8 cellular contexts compared by ENCODE assay signal in the genomic region with DNA sequence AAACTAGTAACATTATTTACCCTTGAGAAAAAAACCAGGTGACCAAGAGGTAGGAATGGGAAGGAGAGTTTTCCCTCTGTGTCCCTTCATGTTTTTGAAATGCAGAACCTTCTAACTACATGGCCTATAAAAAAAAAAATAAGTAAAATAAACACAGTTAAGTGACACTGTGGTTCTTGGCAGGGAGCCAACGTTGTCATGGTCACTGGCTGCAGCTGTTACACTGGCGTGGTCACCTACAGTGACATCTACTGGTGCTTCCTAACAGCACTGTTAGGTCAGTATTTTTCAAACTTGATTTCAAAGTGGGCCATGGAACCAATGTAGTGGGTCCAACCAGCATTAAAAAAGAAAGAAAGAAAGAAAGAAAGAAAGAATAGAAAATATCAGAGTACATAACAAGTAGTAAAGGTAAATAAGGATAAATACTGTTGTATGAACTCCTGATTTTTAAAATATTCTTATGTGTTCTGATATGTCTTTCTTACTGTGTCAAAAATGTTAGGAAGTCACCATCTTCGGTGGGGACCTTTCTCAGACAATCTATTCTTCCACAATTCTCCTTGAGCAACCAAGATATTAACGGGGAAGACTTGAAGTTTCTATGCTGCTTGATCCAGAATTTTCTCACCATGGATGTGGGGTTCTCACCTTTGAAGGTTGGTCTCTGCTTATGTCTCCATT. TPM values are rescaled to one million over a fixed set of nuclear protein-coding genes. Genes with fewer than 3 reads are reported as not detected.
A peak's percentile ranks its signal among the peaks of the same experiment; 100 is the strongest.
DNase-seq lines count a peak whose midpoint lies in the region; ATAC-seq and TF ChIP-seq lines count a peak whose summit lies in the region.

No MANE protein-coding gene starts in this region.

- H3K4me3 Mint-ChIP-seq in activated CD4-positive, alpha-beta memory T cell treated with anti-CD3 and anti-CD28 coated beads for 36 hours = no peak overlapping the region

- peaks cover 3% of the 10 kb centered on the region for H3K4me1 Mint-ChIP-seq in activated CD4-positive, alpha-beta memory T cell treated with anti-CD3 and anti-CD28 coated beads for 36 hours (ENCODE audit: low read depth)

- no peaks in the 10 kb centered on the region for H3K36me3 Mint-ChIP-seq in activated CD4-positive, alpha-beta memory T cell treated with anti-CD3 and anti-CD28 coated beads for 36 hours

- H3K9me3 Mint-ChIP-seq in activated CD4-positive, alpha-beta memory T cell treated with anti-CD3 and anti-CD28 coated beads for 36 hours = no peaks in the 10 kb centered on the region

- H3K27ac Mint-ChIP-seq in activated CD4-positive, alpha-beta memory T cell treated with anti-CD3 and anti-CD28 coated beads for 36 hours = no peak overlapping the region

- intact Hi-C loops in activated CD4-positive, alpha-beta memory T cell treated with anti-CD3 and anti-CD28 coated beads for 36 hours (cut with micrococcal nuclease) = loop anchor here (5.0 kb wide), 1 partner anchor 547 kb away; no protein-coding TSS in a partner anchor

- TF ChIP-seq CTCF in GM20000 (IDR thresholded peaks at IDR 0.05; ENCODE audit: extremely low read depth, missing control alignments) = peak; percentile 79

- in situ Hi-C loops in Caki2 (cut with HindIII; ENCODE audit: low pct_unique_long_range_greater_than_20kb, low sequenced_read_pairs) = no loop called here

- DNase-seq in Caki2 (ENCODE audit: low read depth) = peak; percentile 89
- DNase-seq in GM20000 (ENCODE audit: low spot score) = peak; percentile 82
- peak; percentile 92 for DNase-seq in NCI-H774 (lab: John Stamatoyannopoulos, UW)
- peak; percentile 84 for DNase-seq in activated CD4-positive, alpha-beta memory T cell treated with anti-CD3 and anti-CD28 coated beads for 36 hours
- peak; percentile 34 for DNase-seq in effector CD8-positive, alpha-beta T cell (lab: John Stamatoyannopoulos, UW)
- DNase-seq in medulla oblongata (ENCODE audit: extremely low spot score) = peak; percentile 98
- peak; percentile 56 for DNase-seq in stimulated activated CD8-positive, alpha-beta memory T cell treated with anti-CD3 and anti-CD28 coated beads, Interleukin-15, amount 100 ng/mL, for 1 hour (ENCODE audit: low read depth)

- peak; percentile 96 for ATAC-seq in HG03575 (IDR thresholded peaks at IDR 0.05; ENCODE audit: extremely low read depth, insufficient number of reproducible peaks, low FRiP score, unreplicated experiment)

- CTCF ChIA-PET in activated CD4-positive, alpha-beta memory T cell treated with anti-CD3 and anti-CD28 coated beads for 36 hours (lab: Charles Lee) = interaction anchor here (0.7 to 2.4 kb wide), 5 partner anchors 9 to 827 kb away, joined by 3 to 10 read pairs (median 4); no protein-coding TSS in a partner anchor

- peaks cover 6% of the 10 kb centered on the region for H3K27me3 Mint-ChIP-seq in activated CD4-positive, alpha-beta memory T cell treated with anti-CD3 and anti-CD28 coated beads for 36 hours

- POLR2A ChIA-PET in activated CD4-positive, alpha-beta memory T cell treated with anti-CD3 and anti-CD28 coated beads for 36 hours (lab: Charles Lee) = no interaction called here

RNA-seq across cellular contexts. Expression of gene PJA2, which starts 59.1 kb away (rescaled TPM):
- total RNA-seq in Caki2 (2014; rRNA removed; shearing (Covaris generic); ENCODE audit: low replicate concordance) = 30.0 and 42.0 TPM in 2 replicates
- total RNA-seq in activated CD4-positive, alpha-beta memory T cell treated with anti-CD3 and anti-CD28 coated beads for 36 hours = 10 to 100 TPM; 57.3 to 58.5 TPM

Comparison
In these comparisons a context has a peak if more than half of its experiments do, and no peak if none do; other contexts are left out.
1. Peak in every context shown above with its lines: DNase-seq and ATAC-seq.
2. DNase-seq: peak in every context shown above with its lines; median percentile 98 in medulla oblongata; 92 in NCI-H774; 89 in Caki2; 84 in activated CD4-positive, alpha-beta memory T cell treated with anti-CD3 and anti-CD28 coated beads for 36 hours; 82 in GM20000; 56 in stimulated activated CD8-positive, alpha-beta memory T cell treated with anti-CD3 and anti-CD28 coated beads, Interleukin-15, amount 100 ng/mL, for 1 hour; 34 in effector CD8-positive, alpha-beta T cell.